In the genomic region with DNA sequence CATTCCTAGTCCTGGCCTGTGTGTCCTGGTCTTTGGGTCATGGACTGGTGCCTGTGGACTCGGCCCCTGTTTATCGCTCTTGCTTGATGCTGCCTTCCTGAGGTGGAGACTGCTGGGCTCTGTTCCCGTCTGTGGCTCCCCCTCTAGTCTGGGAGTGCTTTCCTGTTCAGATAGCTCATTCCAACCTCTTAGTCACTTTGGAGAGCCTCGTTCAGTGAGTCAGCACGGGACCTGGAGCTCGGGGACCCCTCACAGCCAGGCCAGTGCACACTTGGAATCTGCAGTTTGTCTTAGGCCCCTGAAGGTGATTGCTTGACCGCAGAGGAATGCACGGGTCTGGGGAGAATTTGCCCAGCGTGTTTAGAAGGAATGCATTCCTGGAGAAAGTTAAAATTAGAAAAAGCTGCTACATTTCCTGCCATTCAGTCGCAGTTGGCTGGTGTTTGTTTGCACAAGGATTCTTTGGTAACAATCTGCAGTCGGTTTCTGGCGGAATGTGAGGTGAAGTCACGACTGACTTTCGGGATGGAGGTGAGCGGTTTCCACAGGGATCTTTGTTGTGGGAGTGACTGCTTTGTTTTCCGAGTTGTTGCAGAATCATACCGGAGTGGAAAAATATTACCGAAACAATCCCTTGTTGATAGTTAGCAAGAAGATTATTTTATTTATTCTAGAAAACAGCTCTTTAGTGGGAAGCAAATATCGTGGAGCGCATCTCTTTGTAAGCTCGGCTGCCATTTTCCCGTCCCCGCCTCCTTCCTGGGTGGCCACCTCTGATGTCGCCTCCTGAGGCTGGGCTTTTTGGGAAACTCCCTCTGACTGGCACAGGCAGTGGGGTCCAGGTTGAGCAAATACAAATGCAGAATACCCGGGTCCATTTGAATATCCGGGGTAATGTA, we compare ENCODE assay signal across 8 cellular contexts. TPM values are rescaled to one million over a fixed set of nuclear protein-coding genes. Genes with fewer than 3 reads are reported as not detected.
DNase-seq lines count a peak whose midpoint lies in the region; ATAC-seq, FAIRE-seq and TF ChIP-seq lines count a peak whose summit lies in the region.

No MANE protein-coding gene starts in this region.

- H3K27me3 ChIP-seq in body of pancreas (no peaks in the 10 kb centered on the region), testis (no peaks in the 10 kb centered on the region)
- H3K27me3 ChIP-seq in effector memory CD4-positive, alpha-beta T cell (replicated peaks; ENCODE audit: control insufficient read depth, insufficient read depth, low read length, poor library complexity, severe bottlenecking): no peaks in the 10 kb centered on the region

- peak; percentile 71 for FAIRE-seq in HTR-8/SVneo (lab: Jason Lieb, UNC)
- no peak for FAIRE-seq in kidney (lab: Jason Lieb, UNC)

- WGBS in body of pancreas, 2 donors: 15% methylated on average over 24 to 26 of the region's 26 CpGs
- 24 to 27% methylated on average over 26 of the region's 26 CpGs for WGBS in testis, 2 donors

- H3K36me3 ChIP-seq in body of pancreas (replicated peaks in 1 of 2; ENCODE audit: insufficient read depth in 1 of 2, low read depth in 2 of 2): no peaks in the 10 kb centered on the region
- H3K36me3 ChIP-seq in kidney (ENCODE audit: control insufficient read depth in 1 of 2, insufficient read depth in 2 of 2, low read length in 2 of 2): no peaks in the 10 kb centered on the region
- H3K36me3 ChIP-seq in testis (ENCODE audit: low read depth, missing control alignments): no peaks in the 10 kb centered on the region
- no peaks in the 10 kb centered on the region for H3K36me3 ChIP-seq in effector memory CD4-positive, alpha-beta T cell (ENCODE audit: control insufficient read depth, insufficient read depth, low read length)

- ATAC-seq in body of pancreas: peak; percentile 67

- TF ChIP-seq CTCF in body of pancreas (IDR thresholded peaks at IDR 0.05) (no peak), kidney (IDR thresholded peaks at IDR 0.05; ENCODE audit: borderline replicate concordance, extremely low read depth, insufficient read depth) (no peak), testis (IDR thresholded peaks at IDR 0.05) (no peak)

- H3K9ac ChIP-seq in kidney (ENCODE audit: low read length in 2 of 2): peak overlapping the region in 1 of 2 donors; percentile 63

- DNase-seq in HTR-8/SVneo (ENCODE audit: insufficient read length, low spot score) (peak; percentile 92), body of pancreas (peak; percentile 62 to 81 (median 74)), kidney (peak; percentile 93), testis (peak; percentile 72), NCI-H187 treated with DMSO at 0.1 percent for 48 hours (lab: John Stamatoyannopoulos, UW) (no peak), NCI-H1694 treated with DMSO at 0.1 percent for 48 hours (lab: John Stamatoyannopoulos, UW) (no peak)
- no peak for DNase-seq in effector memory CD4-positive, alpha-beta T cell
- DNase-seq in activated naive CD4-positive, alpha-beta T cell treated with anti-CD3 and anti-CD28 coated beads, Interleukin-2, amount 50 U/mL, for 16 hours: no peak

- TF ChIP-seq POLR2A in body of pancreas (IDR thresholded peaks at IDR 0.05) (peak in 2 of 3 donors; percentile 35 to 50), testis (IDR thresholded peaks at IDR 0.05) (no peak)

- intact Hi-C loops in body of pancreas (cut with DNase I) (no loop called here), kidney (cut with DNase I) (no loop called here), testis (cut with DNase I; ENCODE audit: low total_unique reads) (no loop called here)

- H3K9me3 ChIP-seq in body of pancreas: no peaks in the 10 kb centered on the region
- H3K9me3 ChIP-seq in kidney (ENCODE audit: control insufficient read depth in 1 of 2, low read length in 2 of 2): no peaks in the 10 kb centered on the region
- no peaks in the 10 kb centered on the region for H3K9me3 ChIP-seq in testis
- no peaks in the 10 kb centered on the region for H3K9me3 ChIP-seq in effector memory CD4-positive, alpha-beta T cell (ENCODE audit: control insufficient read depth, low read length)

- peak overlapping the region; percentile 86 to 87 (median 86) for H3K27ac ChIP-seq in body of pancreas
- peak overlapping the region; percentile 84 to 86 for H3K27ac ChIP-seq in kidney (ENCODE audit: low read depth in 2 of 2, low read length in 2 of 2)
- H3K27ac ChIP-seq in testis: peak overlapping the region; percentile 72 to 78
- no peak overlapping the region for H3K27ac ChIP-seq in effector memory CD4-positive, alpha-beta T cell (ENCODE audit: insufficient read depth, low read length, poor library complexity, severe bottlenecking)

- H3K4me1 ChIP-seq in body of pancreas: peaks cover 92% of the 10 kb centered on the region
- peaks cover 27 to 61% of the 10 kb centered on the region in 2 donors for H3K4me1 ChIP-seq in kidney (ENCODE audit: control insufficient read depth in 1 of 2, insufficient read depth in 1 of 2, low read depth in 1 of 2, low read length in 2 of 2)
- H3K4me1 ChIP-seq in testis: peaks cover 81% of the 10 kb centered on the region
- no peaks in the 10 kb centered on the region for H3K4me1 ChIP-seq in effector memory CD4-positive, alpha-beta T cell (ENCODE audit: control insufficient read depth, insufficient read depth, low read length, poor library complexity, severe bottlenecking)

- H3K4me3 ChIP-seq in body of pancreas (no peak overlapping the region), kidney (ENCODE audit: low read length in 2 of 2) (peak overlapping the region; percentile 22 to 36), testis (no peak overlapping the region)
- no peak overlapping the region for H3K4me3 ChIP-seq in effector memory CD4-positive, alpha-beta T cell (ENCODE audit: insufficient read depth, low read depth, low read length, poor library complexity, severe bottlenecking)

RNA-seq across cellular contexts. Expression of a gene that starts 29.6 kb away (rescaled TPM):
- total RNA-seq in body of pancreas: 10 to 100 TPM; 62.6 to 71.9 TPM
- 52.9 TPM for total RNA-seq in kidney
- polyA plus RNA-seq in kidney (ENCODE audit: insufficient read depth, low read depth, low replicate concordance): 20.0 TPM
- total RNA-seq in testis: 10 to 100 TPM; 64.4 to 88.5 TPM
- 33.3 TPM for polyA plus RNA-seq in testis (ENCODE audit: insufficient read depth, low read depth, low replicate concordance)

Comparison
In these comparisons a context has a peak if more than half of its experiments do, and no peak if none do; other contexts are left out.
1. DNase-seq: peak in HTR-8/SVneo (single experiment), body of pancreas (4 of 4), kidney (single experiment) and testis (single experiment); none in effector memory CD4-positive, alpha-beta T cell (0 of 3), activated naive CD4-positive, alpha-beta T cell treated with anti-CD3 and anti-CD28 coated beads, Interleukin-2, amount 50 U/mL, for 16 hours (single experiment), NCI-H187 treated with DMSO at 0.1 percent for 48 hours (single experiment) and NCI-H1694 treated with DMSO at 0.1 percent for 48 hours (single experiment).
2. H3K4me3 ChIP-seq: peak in kidney (2 of 2); none in body of pancreas (0 of 2), testis (0 of 2) and effector memory CD4-positive, alpha-beta T cell (single experiment).